18 cellular contexts compared by ENCODE assay signal in the genomic region with DNA sequence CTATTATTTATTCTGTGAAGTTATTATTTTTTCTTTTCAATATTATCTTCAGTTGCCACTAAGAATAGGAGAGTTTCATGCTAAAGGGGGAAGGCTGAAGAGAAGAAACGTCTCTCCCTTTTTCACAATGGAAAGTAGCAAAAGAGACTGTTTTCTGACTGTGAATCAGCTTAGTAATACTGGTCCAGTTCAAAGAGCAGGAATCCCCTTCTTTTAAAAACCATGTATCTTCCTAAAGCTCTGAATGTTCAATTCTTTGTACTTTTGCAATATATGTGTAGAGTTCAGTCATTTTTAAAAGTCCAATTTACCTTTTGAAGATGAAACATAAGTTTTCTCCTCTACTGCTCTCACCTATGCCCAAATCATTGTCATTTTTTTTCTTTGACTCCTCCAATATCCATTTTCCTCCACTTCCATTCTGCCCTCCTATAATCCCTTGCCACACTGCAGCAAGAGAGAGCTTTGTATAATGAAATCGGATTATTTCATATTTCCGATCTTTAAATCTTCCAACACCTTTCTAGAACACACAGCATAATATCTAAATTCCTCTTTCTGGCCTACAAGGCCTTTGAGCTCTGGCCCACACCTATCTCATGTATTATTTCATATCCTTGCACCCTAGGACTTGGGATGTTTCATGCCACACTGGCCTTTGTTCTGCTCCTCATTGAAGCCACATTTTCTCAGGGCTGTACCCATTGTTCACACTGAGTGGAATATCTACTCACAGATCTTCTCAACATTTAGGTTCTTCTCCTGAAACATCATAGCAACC.
DNase-seq lines count a peak whose midpoint lies in the region; FAIRE-seq and TF ChIP-seq lines count a peak whose summit lies in the region.
"Had no signal": no experiment of that assay in that cellular context is flagged by ENCODE, and none has a peak within 500 bp of the region (broad histone marks: within the 10 kb centered on the region; RNA-seq: fewer than 3 reads in every experiment).

No MANE protein-coding gene starts in this region.

- DNase-seq in T-helper 2 cell treated with Interferon-gamma antibody and Interleukin-4, amounts not matched to agents 5 μg/mL and 100 μg/mL, for 36 hours (ENCODE audit: low spot score) = no peak
- no peak for DNase-seq in T-helper 2 cell
- no peak for DNase-seq in GM18507 (ENCODE audit: extremely low spot score, insufficient read length, low read depth)
- DNase-seq in mesendoderm = no peak
- no peak for DNase-seq in NCI-H2171 (lab: John Stamatoyannopoulos, UW)
- no peak for DNase-seq in GM19240 (ENCODE audit: insufficient read length, low spot score)
- DNase-seq in COR-L47 (lab: John Stamatoyannopoulos, UW) = no peak
- DNase-seq: 8988T, activated gamma-delta T cell treated with Interleukin-2 at 50 U/mL for 16 hours, esophagus squamous epithelium, islet precursor cell, midbrain, NCI-H2107, ovary had no signal

- no peak overlapping the region for H2BK120ac ChIP-seq in mesendoderm (ENCODE audit: low read depth, low read length)

- no peaks in the 10 kb centered on the region for H4K20me1 ChIP-seq in OCI-LY3 (ENCODE audit: insufficient read depth, low read length)

- peak overlapping the region; percentile 10 for H3K4me3 Mint-ChIP-seq in T-helper 2 cell treated with Interferon-gamma antibody and Interleukin-4, amounts not matched to agents 5 μg/mL and 100 μg/mL, for 36 hours

- peak; percentile 70 for FAIRE-seq in GM18507 (lab: Jason Lieb, UNC)
- FAIRE-seq: bronchial epithelial cell, G401.6, HTR-8/SVneo had no signal

- no peak for TF ChIP-seq CTCF in OCI-LY3 (IDR thresholded peaks at IDR 0.05; ENCODE audit: low read depth, low read length)

- no peak overlapping the region for H2AFZ ChIP-seq in OCI-LY3 (ENCODE audit: low read depth, low read length)

- H3K36me3 Mint-ChIP-seq in T-helper 2 cell treated with Interferon-gamma antibody and Interleukin-4, amounts not matched to agents 5 μg/mL and 100 μg/mL, for 36 hours (ENCODE audit: low read depth) = peaks cover 23% of the 10 kb centered on the region

- H3K4me1 Mint-ChIP-seq in T-helper 2 cell treated with Interferon-gamma antibody and Interleukin-4, amounts not matched to agents 5 μg/mL and 100 μg/mL, for 36 hours (ENCODE audit: low read depth) = peaks cover 37% of the 10 kb centered on the region

- no peak overlapping the region for H3K56ac ChIP-seq in mesendoderm (ENCODE audit: low read length)

- H3K79me1 ChIP-seq in mesendoderm (ENCODE audit: low read length) = no peaks in the 10 kb centered on the region

- H3K27me3 ChIP-seq in OCI-LY3 (ENCODE audit: low read depth, low read length) = no peaks in the 10 kb centered on the region
- no peaks in the 10 kb centered on the region for H3K27me3 ChIP-seq in mesendoderm (ENCODE audit: insufficient read depth, low read length, poor library complexity)
- H3K27me3 ChIP-seq: esophagus squamous epithelium, ovary had no signal

- H2BK15ac ChIP-seq in mesendoderm (replicated peaks; ENCODE audit: low read depth) = no peak overlapping the region

- H4K5ac ChIP-seq in mesendoderm (ENCODE audit: low read length) = no peak overlapping the region

- H3K27ac Mint-ChIP-seq in T-helper 2 cell treated with Interferon-gamma antibody and Interleukin-4, amounts not matched to agents 5 μg/mL and 100 μg/mL, for 36 hours = peak overlapping the region; percentile 24

- H3K4ac ChIP-seq in mesendoderm (ENCODE audit: low read depth, low read length) = peak overlapping the region; percentile 70

- H3K4me1 ChIP-seq in OCI-LY3 (ENCODE audit: low read length) (peaks cover 36% of the 10 kb centered on the region), mesendoderm (ENCODE audit: control insufficient read depth, low read depth, low read length) (no peaks in the 10 kb centered on the region)

- WGBS in mesendoderm (ENCODE audit: extremely low coverage, insufficient coverage, low lambda C conversion rate) = 100% methylated on average over 2 of the region's 3 CpGs

- H3K18ac ChIP-seq in mesendoderm (ENCODE audit: low read length) = no peak overlapping the region

- H3K4me2 ChIP-seq in OCI-LY3 (ENCODE audit: low read length) (peak overlapping the region; percentile 60), mesendoderm (ENCODE audit: low read length) (no peak overlapping the region)

- no peak overlapping the region for H3K23ac ChIP-seq in mesendoderm (ENCODE audit: low read length)

- H2AK5ac ChIP-seq in mesendoderm (ENCODE audit: low read length) = no peak overlapping the region

- no peaks in the 10 kb centered on the region for H3K9me3 Mint-ChIP-seq in T-helper 2 cell treated with Interferon-gamma antibody and Interleukin-4, amounts not matched to agents 5 μg/mL and 100 μg/mL, for 36 hours

- H3K4me3 ChIP-seq in OCI-LY3 (ENCODE audit: low read length) = no peak overlapping the region
- no peak overlapping the region for H3K4me3 ChIP-seq in mesendoderm (ENCODE audit: low read length)
- H3K4me3 ChIP-seq: esophagus squamous epithelium, ovary had no signal

- H3K79me2 ChIP-seq in OCI-LY3 (ENCODE audit: low read length) = no peaks in the 10 kb centered on the region
- H3K79me2 ChIP-seq in mesendoderm (ENCODE audit: control insufficient read depth, insufficient read depth, low read length) = no peaks in the 10 kb centered on the region

- H3K27me3 Mint-ChIP-seq in T-helper 2 cell treated with Interferon-gamma antibody and Interleukin-4, amounts not matched to agents 5 μg/mL and 100 μg/mL, for 36 hours (ENCODE audit: low read depth) = peaks cover 3% of the 10 kb centered on the region

- H3K9ac ChIP-seq in OCI-LY3 (ENCODE audit: low read length) (no peak overlapping the region), mesendoderm (ENCODE audit: low read length) (no peak overlapping the region)

- H3K9me3 ChIP-seq in OCI-LY3 (ENCODE audit: insufficient read depth, low read length) = no peaks in the 10 kb centered on the region
- H3K9me3 ChIP-seq: esophagus squamous epithelium, ovary had no signal

- no peak overlapping the region for H3K27ac ChIP-seq in OCI-LY3 (ENCODE audit: low read length)
- H3K27ac ChIP-seq in mesendoderm (ENCODE audit: low read depth, low read length) = no peak overlapping the region
- H3K27ac ChIP-seq: esophagus squamous epithelium, ovary had no signal

- no peak overlapping the region for H2BK5ac ChIP-seq in mesendoderm (ENCODE audit: low read length)

- no peak overlapping the region for H4K8ac ChIP-seq in mesendoderm (ENCODE audit: low read depth, low read length)

- H3K36me3 ChIP-seq in OCI-LY3 (replicated peaks; ENCODE audit: low read depth, low read length) (no peaks in the 10 kb centered on the region), mesendoderm (ENCODE audit: control insufficient read depth, insufficient read depth, low read length) (no peaks in the 10 kb centered on the region)
- H3K36me3 ChIP-seq: esophagus squamous epithelium, ovary had no signal
